14 cellular contexts compared by ENCODE assay signal in genomic region chr4:128835498-128836222, GRCh38. TPM values are rescaled to one million over a fixed set of nuclear protein-coding genes. Genes with fewer than 3 reads are reported as not detected.
DNase-seq lines count a peak whose midpoint lies in the region; ATAC-seq and TF ChIP-seq lines count a peak whose summit lies in the region.
"Had no signal": no experiment of that assay in that cellular context is flagged by ENCODE, and none has a peak within 500 bp of the region (broad histone marks: within the 10 kb centered on the region; RNA-seq: fewer than 3 reads in every experiment).

No MANE protein-coding gene starts in this region.

- H3K9me3 ChIP-seq in prostate gland = no peaks in the 10 kb centered on the region
- H3K9me3 ChIP-seq: esophagus squamous epithelium had no signal

- TF ChIP-seq POLR2A in prostate gland (IDR thresholded peaks at IDR 0.05) = no peak

- H3K27ac ChIP-seq in prostate gland = no peak overlapping the region

- peaks cover 67% of the 10 kb centered on the region for H3K4me1 Mint-ChIP-seq in brain
- H3K4me1 Mint-ChIP-seq in endothelial cell (ENCODE audit: unreplicated experiment) = peaks cover 26% of the 10 kb centered on the region

- TF ChIP-seq CTCF in brain (conservative IDR thresholded peaks at IDR 0.05) (no peak), prostate gland (IDR thresholded peaks at IDR 0.05) (no peak), GM10266 (IDR thresholded peaks at IDR 0.05; ENCODE audit: control insufficient read depth, insufficient read depth, low read depth, missing control alignments) (no peak), endothelial cell (IDR thresholded peaks at IDR 0.05; ENCODE audit: unreplicated experiment) (no peak)

- no peaks in the 10 kb centered on the region for H3K9me3 Mint-ChIP-seq in brain
- H3K9me3 Mint-ChIP-seq in endothelial cell (ENCODE audit: unreplicated experiment) = no peaks in the 10 kb centered on the region

- H3K36me3 ChIP-seq in prostate gland = no peaks in the 10 kb centered on the region

- no peak overlapping the region for H3K4me3 Mint-ChIP-seq in brain
- no peak overlapping the region for H3K4me3 Mint-ChIP-seq in endothelial cell (ENCODE audit: unreplicated experiment)
- H3K4me3 Mint-ChIP-seq: activated CD4-positive, alpha-beta T cell treated with anti-CD3 and anti-CD28 coated beads for 36 hours had no signal

- peaks cover 11% of the 10 kb centered on the region for H3K4me1 ChIP-seq in prostate gland (replicated peaks)

- H3K27me3 Mint-ChIP-seq in brain (no peaks in the 10 kb centered on the region), endothelial cell (ENCODE audit: unreplicated experiment) (no peaks in the 10 kb centered on the region)
- H3K27me3 Mint-ChIP-seq: activated CD4-positive, alpha-beta T cell treated with anti-CD3 and anti-CD28 coated beads for 36 hours had no signal

- no peak overlapping the region for H3K4me3 ChIP-seq in prostate gland
- H3K4me3 ChIP-seq: esophagus squamous epithelium had no signal

- no peaks in the 10 kb centered on the region for H3K27me3 ChIP-seq in prostate gland (replicated peaks; ENCODE audit: insufficient read depth)
- H3K27me3 ChIP-seq: esophagus squamous epithelium had no signal

- DNase-seq in Ammon's horn (ENCODE audit: low spot score) (peak; percentile 56), left ventricle myocardium superior (peak; percentile 90), prostate gland (ENCODE audit: low spot score) (peak; percentile 22), GM10266 (ENCODE audit: extremely low spot score) (no peak), endothelial cell (ENCODE audit: low spot score) (no peak)
- DNase-seq: activated CD4-positive, alpha-beta T cell treated with anti-CD3 and anti-CD28 coated beads for 36 hours; central memory CD4-positive, alpha-beta T cell; esophagus squamous epithelium; HCEC 1CT; NCI-H1092 treated with DMSO at 0.1 percent for 48 hours; NCI-H446 treated with DMSO at 0.1 percent for 48 hours had no signal

- intact Hi-C loops in left ventricle myocardium superior (cut with micrococcal nuclease) (no loop called here), prostate gland (cut with DNase I) (no loop called here)

- H3K36me3 Mint-ChIP-seq in brain (peaks cover 36% of the 10 kb centered on the region), endothelial cell (ENCODE audit: low read depth, unreplicated experiment) (peaks cover 11% of the 10 kb centered on the region)

- H3K27ac Mint-ChIP-seq in brain (peak overlapping the region in 4 of 5 experiments; percentile 23 to 40 (median 38)), endothelial cell (ENCODE audit: unreplicated experiment) (no peak overlapping the region)
- H3K27ac Mint-ChIP-seq: activated CD4-positive, alpha-beta T cell treated with anti-CD3 and anti-CD28 coated beads for 36 hours had no signal

- ATAC-seq in left ventricle myocardium superior (peak; percentile 98), HG03097 (IDR thresholded peaks at IDR 0.05; ENCODE audit: low FRiP score, unreplicated experiment) (no peak), GM19351 (IDR thresholded peaks at IDR 0.05; ENCODE audit: unreplicated experiment) (no peak)
- ATAC-seq: activated CD4-positive, alpha-beta T cell treated with anti-CD3 and anti-CD28 coated beads for 36 hours had no signal

- WGBS in prostate gland = 56% methylated on average over 8 of the region's 8 CpGs

RNA-seq across cellular contexts. Expression of gene JADE1, which starts 26.2 kb away (rescaled TPM):
- 13.6 TPM for polyA plus RNA-seq in brain (ENCODE audit: insufficient read depth, low read depth, low replicate concordance)
- total RNA-seq in left ventricle myocardium superior = 24.4 TPM
- 10 to 100 TPM; 31.6 to 33.9 TPM for total RNA-seq in prostate gland
- total RNA-seq in endothelial cell (ENCODE audit: unreplicated experiment) = 18.2 TPM

Comparison
In these comparisons a context has a peak if more than half of its experiments do, and no peak if none do; other contexts are left out.
1. DNase-seq: peak in Ammon's horn (single experiment), left ventricle myocardium superior (single experiment) and prostate gland (single experiment); none in GM10266 (single experiment) and endothelial cell (single experiment).